ENCODE assay signal across 1 cellular context in the genomic region with DNA sequence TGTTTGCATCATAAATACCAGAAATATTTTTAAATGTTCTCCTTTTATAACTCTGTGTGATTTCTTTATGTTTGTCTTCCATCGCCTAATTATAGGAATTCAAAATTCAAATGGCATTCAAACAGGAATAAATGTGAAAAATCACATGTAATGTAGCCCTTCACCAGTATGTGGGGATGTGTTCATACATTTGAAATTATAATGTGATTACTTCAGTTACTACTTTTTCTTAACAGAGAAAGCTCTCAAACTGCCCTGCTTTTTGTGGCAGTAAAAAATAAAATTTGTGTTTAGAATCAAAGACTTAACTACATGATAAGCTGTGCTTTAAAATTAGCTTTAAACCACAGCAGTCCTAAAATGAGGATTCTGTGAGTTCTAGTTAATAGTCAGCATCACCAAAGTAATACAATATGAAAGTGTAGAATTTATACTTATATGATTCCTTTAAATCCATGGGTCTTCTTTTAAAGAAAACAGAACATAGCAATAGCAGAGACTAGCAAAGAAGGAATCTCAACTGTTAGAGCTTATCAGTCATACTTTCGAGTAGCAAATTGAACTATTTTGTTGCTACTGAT.
TF ChIP-seq lines count a peak whose summit lies in the region.

No MANE protein-coding gene starts in this region.

TF ChIP-seq in H1, 55 proteins besides CTCF, POLR2A, EP300 and RAD21:
- TF ChIP-seq PHF8 (conservative IDR thresholded peaks at IDR 0.05; ENCODE audit: low read depth, low read length) = no peak
- no peak for TF ChIP-seq KDM5A (IDR thresholded peaks at IDR 0.05; ENCODE audit: low read length)
- TF ChIP-seq CBX5 (IDR thresholded peaks at IDR 0.05; ENCODE audit: low read depth, low read length) = no peak
- no peak for TF ChIP-seq CBX8 (IDR thresholded peaks at IDR 0.05; ENCODE audit: borderline replicate concordance, low read depth, low read length)
- TF ChIP-seq TAF1 (IDR thresholded peaks at IDR 0.05; ENCODE audit: low read depth, low read length) = no peak
- no peak for TF ChIP-seq POU5F1 (IDR thresholded peaks at IDR 0.05; ENCODE audit: low read depth, low read length)
- no peak for TF ChIP-seq SRF (IDR thresholded peaks at IDR 0.05; ENCODE audit: low read depth, low read length)
- TF ChIP-seq KDM4A (IDR thresholded peaks at IDR 0.05; ENCODE audit: low read depth, low read length, severe bottlenecking) = no peak
- TF ChIP-seq TEAD4 (IDR thresholded peaks at IDR 0.05; ENCODE audit: low read depth, low read length) = no peak
